Comparison of ENCODE assay signal across 9 cellular contexts in genomic region chr11:57426439-57426753, GRCh38. TPM values are rescaled to one million over a fixed set of nuclear protein-coding genes. Genes with fewer than 3 reads are reported as not detected.
DNase-seq lines count a peak whose midpoint lies in the region; ATAC-seq and TF ChIP-seq lines count a peak whose summit lies in the region.
"Had no signal": no experiment of that assay in that cellular context is flagged by ENCODE, and none has a peak within 500 bp of the region (broad histone marks: within the 10 kb centered on the region; RNA-seq: fewer than 3 reads in every experiment).

No MANE protein-coding gene starts in this region.

- H3K27ac Mint-ChIP-seq in dendritic cell treated with granulocyte-macrophage colony-stimulating factor and Interleukin-4, amounts not matched to agents 40 ng/mL and 50 ng/mL, for 4 days, result peak overlapping the region; percentile 91
- peak overlapping the region; percentile 47 for H3K27ac Mint-ChIP-seq in neural crest cell (ENCODE audit: unreplicated experiment)

- no peaks in the 10 kb centered on the region for H3K9me3 Mint-ChIP-seq in dendritic cell treated with granulocyte-macrophage colony-stimulating factor and Interleukin-4, amounts not matched to agents 40 ng/mL and 50 ng/mL, for 4 days
- H3K9me3 Mint-ChIP-seq in neural crest cell, result no peaks in the 10 kb centered on the region

- H3K36me3 Mint-ChIP-seq in dendritic cell treated with granulocyte-macrophage colony-stimulating factor and Interleukin-4, amounts not matched to agents 40 ng/mL and 50 ng/mL, for 4 days (ENCODE audit: low read depth), result peaks cover 41% of the 10 kb centered on the region
- H3K36me3 Mint-ChIP-seq in neural crest cell (ENCODE audit: low read depth), result peaks cover 3% of the 10 kb centered on the region

- H3K4me1 Mint-ChIP-seq in dendritic cell treated with granulocyte-macrophage colony-stimulating factor and Interleukin-4, amounts not matched to agents 40 ng/mL and 50 ng/mL, for 4 days (ENCODE audit: low read depth), result peaks cover 89% of the 10 kb centered on the region
- peaks cover 40% of the 10 kb centered on the region for H3K4me1 Mint-ChIP-seq in neural crest cell

- TF ChIP-seq CTCF in GM06990 (IDR thresholded peaks at IDR 0.05; ENCODE audit: insufficient read depth, low read length, poor library complexity, severe bottlenecking) (no peak), OCI-LY3 (IDR thresholded peaks at IDR 0.05; ENCODE audit: low read depth, low read length) (no peak), neural crest cell (conservative IDR thresholded peaks at IDR 0.05) (no peak)

- H3K27me3 Mint-ChIP-seq in dendritic cell treated with granulocyte-macrophage colony-stimulating factor and Interleukin-4, amounts not matched to agents 40 ng/mL and 50 ng/mL, for 4 days, result no peaks in the 10 kb centered on the region
- peaks cover 16% of the 10 kb centered on the region for H3K27me3 Mint-ChIP-seq in neural crest cell (ENCODE audit: low read depth)

- H3K4me3 Mint-ChIP-seq in dendritic cell treated with granulocyte-macrophage colony-stimulating factor and Interleukin-4, amounts not matched to agents 40 ng/mL and 50 ng/mL, for 4 days, result peak overlapping the region; percentile 77
- peak overlapping the region; percentile 87 for H3K4me3 Mint-ChIP-seq in neural crest cell

- DNase-seq in GM06990 (ENCODE audit: extremely low read depth, insufficient read length) (no peak), neural crest cell (ENCODE audit: low read depth, low spot score) (no peak), occipital lobe (lab: John Stamatoyannopoulos, UW) (no peak), NCI-H748 (lab: John Stamatoyannopoulos, UW; ENCODE audit: unreplicated experiment) (no peak), middle frontal gyrus (ENCODE audit: extremely low spot score, low spot score) (no peak)

- H2AFZ ChIP-seq in OCI-LY3 (ENCODE audit: low read depth, low read length), result no peak overlapping the region

- no peaks in the 10 kb centered on the region for H3K9me3 ChIP-seq in OCI-LY3 (ENCODE audit: insufficient read depth, low read length)

- no peaks in the 10 kb centered on the region for H3K27me3 ChIP-seq in GM06990 (replicated peaks; ENCODE audit: control insufficient read depth, insufficient read depth, low read length)
- no peaks in the 10 kb centered on the region for H3K27me3 ChIP-seq in OCI-LY3 (ENCODE audit: low read depth, low read length)

- no peak for ATAC-seq in GM21717 (IDR thresholded peaks at IDR 0.05; ENCODE audit: unreplicated experiment)

- intact Hi-C loops in dendritic cell treated with granulocyte-macrophage colony-stimulating factor and Interleukin-4, amounts not matched to agents 40 ng/mL and 50 ng/mL, for 4 days (cut with micrococcal nuclease), result no loop called here

- H3K4me2 ChIP-seq in OCI-LY3 (ENCODE audit: low read length), result peak overlapping the region; percentile 99

- H3K36me3 ChIP-seq in GM06990 (ENCODE audit: control insufficient read depth, insufficient read depth, low read length) (peaks cover 12% of the 10 kb centered on the region), OCI-LY3 (replicated peaks; ENCODE audit: low read depth, low read length) (peaks cover 48% of the 10 kb centered on the region)

- H3K27ac ChIP-seq in OCI-LY3 (ENCODE audit: low read length), result peak overlapping the region; percentile 94

- H4K20me1 ChIP-seq in OCI-LY3 (ENCODE audit: insufficient read depth, low read length), result peaks cover 27% of the 10 kb centered on the region

- H3K9ac ChIP-seq in OCI-LY3 (ENCODE audit: low read length), result peak overlapping the region; percentile 99

- peaks cover 57% of the 10 kb centered on the region for H3K4me1 ChIP-seq in OCI-LY3 (ENCODE audit: low read length)

- H3K79me2 ChIP-seq in OCI-LY3 (ENCODE audit: low read length), result peaks cover 52% of the 10 kb centered on the region

- H3K4me3 ChIP-seq in GM06990 (replicated peaks; ENCODE audit: low read depth, low read length), result peak overlapping the region; percentile 86
- peak overlapping the region; percentile 85 for H3K4me3 ChIP-seq in OCI-LY3 (ENCODE audit: low read length)

RNA-seq across cellular contexts. Expression of gene SLC43A3, which starts 0.5 kb away (rescaled TPM):
- total RNA-seq in neural crest cell (52.9 and 53.7 TPM in 2 replicates), occipital lobe (8.7 TPM)

RNA-seq across cellular contexts. Expression of gene RTN4RL2, which starts 33.9 kb away (rescaled TPM):
- total RNA-seq in neural crest cell (2.4 and 3.4 TPM in 2 replicates), occipital lobe (0.47 TPM)

RNA-seq across cellular contexts. Expression of gene PRG2, which starts 35.9 kb away (rescaled TPM):
- 0.23 TPM in 1 of 2 replicates, not detected in the other for total RNA-seq in neural crest cell
- not detected for total RNA-seq in occipital lobe
- total RNA-seq: RPMI7951 had no signal

RNA-seq across cellular contexts. Expression of gene PRG3, which starts 45.4 kb away (rescaled TPM):
- total RNA-seq in neural crest cell (not detected in 2 replicates), occipital lobe (0.31 TPM)
- total RNA-seq: RPMI7951 had no signal
